ENCODE assay signal across 1 cellular context in genomic region chr12:75489613-75490210, GRCh38.
TF ChIP-seq lines count a peak whose summit lies in the region.

No MANE protein-coding gene starts in this region.

TF ChIP-seq in IMR-90, 13 proteins besides CTCF, POLR2A, EP300 and RAD21 (continued from another document):
- TF ChIP-seq USF2 (IDR thresholded peaks at IDR 0.05; ENCODE audit: low read depth, low read length) (no peak), NFE2L2 (IDR thresholded peaks at IDR 0.05; ENCODE audit: low read depth, low read length) (no peak), RCOR1 (IDR thresholded peaks at IDR 0.05; ENCODE audit: insufficient replicate concordance, low read length) (no peak), BHLHE40 (IDR thresholded peaks at IDR 0.05; ENCODE audit: low read depth, low read length) (no peak), SMC3 (IDR thresholded peaks at IDR 0.05; ENCODE audit: low read depth, low read length) (no peak), RFX5 (IDR thresholded peaks at IDR 0.05; ENCODE audit: low read depth, low read length) (no peak), MAZ (IDR thresholded peaks at IDR 0.05; ENCODE audit: borderline replicate concordance, low read depth, low read length) (no peak), FOS (IDR thresholded peaks at IDR 0.05; ENCODE audit: low read depth, low read length) (no peak), MAFK (IDR thresholded peaks at IDR 0.05; ENCODE audit: low read depth, low read length) (no peak)
